ENCODE assay signal across 20 cellular contexts in the genomic region with DNA sequence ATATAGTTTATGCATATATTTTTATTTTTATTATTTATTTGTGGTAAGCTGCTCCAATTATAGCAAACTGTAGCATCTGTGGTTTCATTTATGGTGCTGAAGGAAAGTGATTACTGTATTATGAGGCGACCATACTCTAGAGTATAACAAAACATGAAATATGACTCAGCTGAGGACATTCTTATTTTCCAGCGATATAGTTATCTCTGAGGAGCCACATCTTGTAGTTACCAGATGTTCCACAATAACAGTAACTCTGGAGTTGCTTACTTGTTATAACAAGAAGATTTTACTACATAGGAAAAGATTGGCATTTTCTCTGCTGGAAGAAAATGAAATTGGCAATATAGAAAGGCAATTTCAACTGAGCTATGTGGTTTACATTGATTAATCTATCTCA.
"Had no signal": no experiment of that assay in that cellular context is flagged by ENCODE, and none has a peak within 500 bp of the region (broad histone marks: within the 10 kb centered on the region; RNA-seq: fewer than 3 reads in every experiment).

No MANE protein-coding gene starts in this region.

- H2AFZ ChIP-seq: neural progenitor cell had no signal

- H3K4me3 Mint-ChIP-seq: activated CD4-positive, alpha-beta memory T cell treated with anti-CD3 and anti-CD28 coated beads, Interleukin-2, amount 10 ng/mL, durations not matched to agents 7 days and 5 days; activated T-cell treated with anti-CD3 and anti-CD28 coated beads, Interleukin-2, amount 50 U/mL, for 4 hours; central memory CD8-positive, alpha-beta T cell; naive B cell; neural progenitor cell had no signal

- H3K9me3 ChIP-seq: body of pancreas, ovary, sigmoid colon, thoracic aorta, upper lobe of right lung had no signal

- H3K27ac Mint-ChIP-seq: activated CD4-positive, alpha-beta memory T cell treated with anti-CD3 and anti-CD28 coated beads, Interleukin-2, amount 10 ng/mL, durations not matched to agents 7 days and 5 days; naive B cell; neural progenitor cell had no signal

- H3K27me3 ChIP-seq: adrenal gland, body of pancreas, neural progenitor cell, ovary, sigmoid colon, upper lobe of right lung had no signal

- H3K4me3 ChIP-seq: adrenal gland, body of pancreas, neural progenitor cell, ovary, sigmoid colon, thoracic aorta, upper lobe of right lung had no signal

- H3K4me1 ChIP-seq: body of pancreas, neural progenitor cell, sigmoid colon, upper lobe of right lung had no signal

- DNase-seq: activated CD4-positive, alpha-beta memory T cell treated with anti-CD3 and anti-CD28 coated beads, Interleukin-2, amount 10 ng/mL, durations not matched to agents 7 days and 5 days; activated effector memory CD4-positive, alpha-beta T cell treated with Interleukin-2 at 50 U/mL for 16 hours; activated naive CD4-positive, alpha-beta T cell treated with anti-CD3 and anti-CD28 coated beads, Interleukin-2, amount 50 U/mL, for 16 hours; activated T-cell treated with anti-CD3 and anti-CD28 coated beads, Interleukin-2, amount 50 U/mL, for 4 hours; adrenal gland; body of pancreas; cortex of kidney; effector CD4-positive, alpha-beta T cell; islet precursor cell; naive B cell; ovary; sigmoid colon; stimulated activated CD4-positive, alpha-beta T cell treated with anti-CD3 and anti-CD28 coated beads, Interleukin-1b, Interleukin-23, amount 100 ng/mL, for 48 hours; T1000; upper lobe of right lung had no signal

- H3K4me2 ChIP-seq: neural progenitor cell had no signal

- H3K27ac ChIP-seq: adrenal gland, body of pancreas, neural progenitor cell, ovary, sigmoid colon, thoracic aorta, upper lobe of right lung, VCaP had no signal

- H3K36me3 ChIP-seq: adrenal gland, neural progenitor cell, ovary, sigmoid colon, thoracic aorta, upper lobe of right lung had no signal

- H3K36me3 Mint-ChIP-seq: naive B cell, neural progenitor cell had no signal

- H3K27me3 Mint-ChIP-seq: activated CD4-positive, alpha-beta memory T cell treated with anti-CD3 and anti-CD28 coated beads, Interleukin-2, amount 10 ng/mL, durations not matched to agents 7 days and 5 days; central memory CD8-positive, alpha-beta T cell; naive B cell had no signal

- ATAC-seq: activated T-cell treated with anti-CD3 and anti-CD28 coated beads, Interleukin-2, amount 50 U/mL, for 4 hours; body of pancreas; left lobe of liver; upper lobe of right lung had no signal

- H3K4me1 Mint-ChIP-seq: activated CD4-positive, alpha-beta memory T cell treated with anti-CD3 and anti-CD28 coated beads, Interleukin-2, amount 10 ng/mL, durations not matched to agents 7 days and 5 days; central memory CD8-positive, alpha-beta T cell; naive B cell had no signal

- H3K9ac ChIP-seq: neural progenitor cell had no signal

- H3K9me3 Mint-ChIP-seq: neural progenitor cell had no signal
